Comparison of ENCODE assay signal across 15 cellular contexts in genomic region chr1:108597041-108597440, GRCh38. TPM values are rescaled to one million over a fixed set of nuclear protein-coding genes. Genes with fewer than 3 reads are reported as not detected.
A peak's percentile ranks its signal among the peaks of the same experiment; 100 is the strongest.
DNase-seq lines count a peak whose midpoint lies in the region; ATAC-seq and TF ChIP-seq lines count a peak whose summit lies in the region.
"Had no signal": no experiment of that assay in that cellular context is flagged by ENCODE, and none has a peak within 500 bp of the region (broad histone marks: within the 10 kb centered on the region; RNA-seq: fewer than 3 reads in every experiment).

No MANE protein-coding gene starts in this region.

- DNase-seq in NCI-H1092 treated with DMSO at 0.1 percent for 48 hours (lab: John Stamatoyannopoulos, UW) (peak; percentile 12), NCI-H1092 (lab: John Stamatoyannopoulos, UW) (no peak), LHCN-M2 (ENCODE audit: low read depth) (peak; percentile 43), T-helper 17 cell (no peak), myocyte (ENCODE audit: low read depth) (peak; percentile 67), germinal center (ENCODE audit: low spot score) (no peak), erythroblast (lab: John Stamatoyannopoulos, UW) (no peak)
- no peak for DNase-seq in activated T-cell treated with anti-CD3 and anti-CD28 coated beads, Interleukin-2, amount 50 U/mL, for 72 hours
- DNase-seq: 8988T, MM.1S, NCI-H146, NCI-H524 treated with DMSO at 0.1 percent for 48 hours, RPMI8226 had no signal

- H3K27ac Mint-ChIP-seq in T-helper 17 cell = peak overlapping the region; percentile 73
- H3K27ac Mint-ChIP-seq in activated T-cell treated with anti-CD3 and anti-CD28 coated beads, Interleukin-2, amount 50 U/mL, for 72 hours = no peak overlapping the region

- H3K27me3 Mint-ChIP-seq in T-helper 17 cell = no peaks in the 10 kb centered on the region
- H3K27me3 Mint-ChIP-seq in activated T-cell treated with anti-CD3 and anti-CD28 coated beads, Interleukin-2, amount 50 U/mL, for 72 hours (ENCODE audit: low read depth) = no peaks in the 10 kb centered on the region

- H3K4me3 Mint-ChIP-seq in T-helper 17 cell = no peak overlapping the region
- H3K4me3 Mint-ChIP-seq in activated T-cell treated with anti-CD3 and anti-CD28 coated beads, Interleukin-2, amount 50 U/mL, for 72 hours = no peak overlapping the region

- H3K36me3 Mint-ChIP-seq in T-helper 17 cell (ENCODE audit: low read depth) = peaks cover 4% of the 10 kb centered on the region
- H3K36me3 Mint-ChIP-seq in activated T-cell treated with anti-CD3 and anti-CD28 coated beads, Interleukin-2, amount 50 U/mL, for 72 hours (ENCODE audit: insufficient read depth in 2 of 2) = no peaks in the 10 kb centered on the region

- no peaks in the 10 kb centered on the region for H3K9me3 Mint-ChIP-seq in activated T-cell treated with anti-CD3 and anti-CD28 coated beads, Interleukin-2, amount 50 U/mL, for 72 hours

- ATAC-seq in T-helper 17 cell = no peak
- ATAC-seq in activated T-cell treated with anti-CD3 and anti-CD28 coated beads, Interleukin-2, amount 50 U/mL, for 72 hours (replicated peaks in 1 of 2) = no peak

- no peaks in the 10 kb centered on the region for H3K9me3 ChIP-seq in T-helper 17 cell (ENCODE audit: control insufficient read depth, low read length, poor library complexity, severe bottlenecking)
- H3K9me3 ChIP-seq: BLaER1, SJCRH30 had no signal

- peaks cover 18% of the 10 kb centered on the region for H3K4me1 Mint-ChIP-seq in T-helper 17 cell
- peaks cover 6% of the 10 kb centered on the region for H3K4me1 Mint-ChIP-seq in activated T-cell treated with anti-CD3 and anti-CD28 coated beads, Interleukin-2, amount 50 U/mL, for 72 hours (ENCODE audit: low read depth)

- no peak for TF ChIP-seq POLR2A in erythroblast (IDR thresholded peaks at IDR 0.05; ENCODE audit: low read length)

RNA-seq across cellular contexts. Expression of gene EEIG2, which starts 37.1 kb away (rescaled TPM):
- total RNA-seq in LHCN-M2 (2014; rRNA removed) (16.1 and 16.7 TPM in 2 replicates), T-helper 17 cell (10 to 100 TPM; 11.4 to 11.7 TPM), myocyte (4.5 and 5.9 TPM in 2 replicates)
- polyA plus RNA-seq in LHCN-M2 (2012) = 2.7 TPM
- 2.5 TPM for polyA plus RNA-seq in myocyte (2012)
- 1 to 10 TPM; 8.9 to 9.9 TPM for total RNA-seq in activated T-cell treated with anti-CD3 and anti-CD28 coated beads, Interleukin-2, amount 50 U/mL, for 72 hours

Comparison
In these comparisons a context has a peak if more than half of its experiments do, and no peak if none do; other contexts are left out.
1. DNase-seq: peak in NCI-H1092 treated with DMSO at 0.1 percent for 48 hours (single experiment), LHCN-M2 (single experiment) and myocyte (single experiment); none in NCI-H1092 (single experiment), T-helper 17 cell (0 of 3), germinal center (single experiment), activated T-cell treated with anti-CD3 and anti-CD28 coated beads, Interleukin-2, amount 50 U/mL, for 72 hours (0 of 2) and erythroblast (0 of 2).